Comparison of ENCODE assay signal across 18 cellular contexts in genomic region chr2:72788756-72789155, GRCh38. TPM values are rescaled to one million over a fixed set of nuclear protein-coding genes. Genes with fewer than 3 reads are reported as not detected.
DNase-seq lines count a peak whose midpoint lies in the region; FAIRE-seq and TF ChIP-seq lines count a peak whose summit lies in the region.
"Had no signal": no experiment of that assay in that cellular context is flagged by ENCODE, and none has a peak within 500 bp of the region (broad histone marks: within the 10 kb centered on the region; RNA-seq: fewer than 3 reads in every experiment).

No MANE protein-coding gene starts in this region.

- H3K9ac ChIP-seq in fibroblast of lung (ENCODE audit: insufficient read depth, low read length) (no peak overlapping the region), mesenchymal stem cell (ENCODE audit: low read length) (peak overlapping the region; percentile 41)
- H3K9ac ChIP-seq: BLaER1 treated with 17β-estradiol and CSF1 and Interleukin-3, amounts not matched to agents 10 nM and 100 nM; parathyroid adenoma had no signal

- no peak overlapping the region for H2AK5ac ChIP-seq in mesenchymal stem cell (ENCODE audit: low read length, severe bottlenecking)

- H4K20me1 ChIP-seq in fibroblast of lung (ENCODE audit: control insufficient read depth, extremely low read depth, insufficient read depth, low read length): no peaks in the 10 kb centered on the region
- H4K20me1 ChIP-seq: BLaER1 treated with 17β-estradiol and CSF1 and Interleukin-3, amounts not matched to agents 10 nM and 100 nM had no signal

- H4K8ac ChIP-seq in mesenchymal stem cell (ENCODE audit: low read length): no peak overlapping the region

- CTCF ChIA-PET in RWPE1 (lab: Yijun Ruan, JAX): interaction anchor here (0.6 to 1.0 kb wide), 3 partner anchors 16 to 1511 kb away, joined by 3 to 6 read pairs (median 4); no protein-coding TSS in a partner anchor
- CTCF ChIA-PET in activated CD4-positive, alpha-beta memory T cell treated with anti-CD3 and anti-CD28 coated beads, Interleukin-2, amount 10 ng/mL, durations not matched to agents 7 days and 5 days (lab: Charles Lee): interaction anchor here (0.7 kb wide), 1 partner anchor 105 kb away, joined by 3 read pairs; no protein-coding TSS in a partner anchor

- no peak overlapping the region for H3K23ac ChIP-seq in mesenchymal stem cell (ENCODE audit: low read length in 2 of 2)

- H2BK5ac ChIP-seq in mesenchymal stem cell (ENCODE audit: low read depth, low read length, poor library complexity, severe bottlenecking): no peak overlapping the region

- H3K79me1 ChIP-seq in mesenchymal stem cell (replicated peaks; ENCODE audit: low read length, poor library complexity, severe bottlenecking): peaks cover 25% of the 10 kb centered on the region

- H3K4me1 ChIP-seq in fibroblast of lung (ENCODE audit: control insufficient read depth, extremely low read depth, insufficient read depth, low read length) (peaks cover 3% of the 10 kb centered on the region), mesenchymal stem cell (ENCODE audit: control insufficient read depth, insufficient read depth, low read depth, low read length) (peaks cover 1% of the 10 kb centered on the region)
- H3K4me1 ChIP-seq: parathyroid adenoma had no signal

- TF ChIP-seq CTCF in AG10803 (conservative IDR thresholded peaks at IDR 0.05; ENCODE audit: low read length) (no peak), RWPE1 (conservative IDR thresholded peaks at IDR 0.05; ENCODE audit: low read depth) (no peak), fibroblast of lung (conservative IDR thresholded peaks at IDR 0.05 in 1 of 2, IDR thresholded peaks at IDR 0.05 in 1 of 2; ENCODE audit: low read depth in 1 of 2, low read length in 2 of 2) (no peak), glutamatergic neuron (IDR thresholded peaks at IDR 0.05; ENCODE audit: partially characterized antibody, unreplicated experiment) (no peak)

- peak overlapping the region in 1 of 2 experiments; percentile 28 for H3K4ac ChIP-seq in mesenchymal stem cell (ENCODE audit: low read depth in 1 of 2, low read length in 2 of 2)

- H3K27ac Mint-ChIP-seq in activated CD4-positive, alpha-beta memory T cell treated with anti-CD3 and anti-CD28 coated beads, Interleukin-2, amount 10 ng/mL, durations not matched to agents 7 days and 5 days: no peak overlapping the region
- no peak overlapping the region for H3K27ac Mint-ChIP-seq in glutamatergic neuron (ENCODE audit: unreplicated experiment)
- H3K27ac Mint-ChIP-seq: activated CD4-positive, alpha-beta T cell treated with anti-CD3 and anti-CD28 coated beads, Interleukin-2, amount 10 ng/mL, durations not matched to agents 24 days and 14 days; activated T-cell treated with anti-CD3 and anti-CD28 coated beads, Interleukin-2, amount 50 U/mL, for 72 hours; endodermal cell; T-helper 1 cell treated with Interleukin-12 subunit alpha and Interleukin-12 subunit beta and Interleukin-4 antibody, amounts not matched to agents 30 μg/mL and 1 μg/mL, for 36 hours had no signal

- no peaks in the 10 kb centered on the region for H3K36me3 ChIP-seq in fibroblast of lung (ENCODE audit: control insufficient read depth, insufficient read depth, low read length)
- peaks cover 5 to 6% of the 10 kb centered on the region in 2 experiments for H3K36me3 ChIP-seq in mesenchymal stem cell (ENCODE audit: control insufficient read depth in 1 of 2, insufficient read depth in 2 of 2, low read depth in 1 of 2, low read length in 2 of 2)

- no peaks in the 10 kb centered on the region for H3K79me2 ChIP-seq in fibroblast of lung (ENCODE audit: control insufficient read depth, insufficient read depth, low read length)

- H2BK120ac ChIP-seq in mesenchymal stem cell (ENCODE audit: low read depth, low read length): no peak overlapping the region

- H3K27ac ChIP-seq in RWPE1 (peak overlapping the region; percentile 69), fibroblast of lung (ENCODE audit: insufficient read depth, low read length) (no peak overlapping the region), mesenchymal stem cell (ENCODE audit: low read length, poor library complexity, severe bottlenecking) (no peak overlapping the region)
- H3K27ac ChIP-seq: BLaER1 treated with 17β-estradiol and CSF1 and Interleukin-3, amounts not matched to agents 10 nM and 100 nM; parathyroid adenoma; PC-9 had no signal

- no peak overlapping the region for H3K4me2 ChIP-seq in fibroblast of lung (ENCODE audit: extremely low read depth, insufficient read depth, low read length)
- H3K4me2 ChIP-seq in mesenchymal stem cell (ENCODE audit: low read length, poor library complexity, severe bottlenecking): no peak overlapping the region
- H3K4me2 ChIP-seq: PC-9 had no signal

- H3K4me3 ChIP-seq in AG10803 (ENCODE audit: low read length): no peak overlapping the region
- no peak overlapping the region for H3K4me3 ChIP-seq in fibroblast of lung (replicated peaks in 1 of 4; ENCODE audit: control extremely low read depth in 1 of 4, insufficient read depth in 1 of 4, low read depth in 3 of 4, low read length in 4 of 4)
- H3K4me3 ChIP-seq in mesenchymal stem cell (ENCODE audit: insufficient read depth in 1 of 2, low read depth in 1 of 2, low read length in 2 of 2): peak overlapping the region in 1 of 2 experiments; percentile 11
- H3K4me3 ChIP-seq: BLaER1 treated with 17β-estradiol and CSF1 and Interleukin-3, amounts not matched to agents 10 nM and 100 nM; PC-9 had no signal

- no peak overlapping the region for H3K18ac ChIP-seq in mesenchymal stem cell (ENCODE audit: low read depth in 1 of 2, low read length in 2 of 2)

- peak; percentile 62 for DNase-seq in AG10803 (ENCODE audit: low read depth)
- DNase-seq in RWPE1 (ENCODE audit: low spot score): peak; percentile 43
- peak; percentile 67 to 76 for DNase-seq in fibroblast of lung (ENCODE audit: low read depth in 2 of 2)
- DNase-seq in mesenchymal stem cell: peak; percentile 56
- no peak for DNase-seq in GM19239 (ENCODE audit: insufficient read length, low spot score)
- DNase-seq in activated CD4-positive, alpha-beta memory T cell treated with anti-CD3 and anti-CD28 coated beads, Interleukin-2, amount 10 ng/mL, durations not matched to agents 7 days and 5 days: no peak
- no peak for DNase-seq in stimulated activated CD8-positive, alpha-beta memory T cell treated with anti-CD3 and anti-CD28 coated beads, Interleukin-4, amount 100 ng/mL, for 48 hours
- no peak for DNase-seq in glutamatergic neuron
- DNase-seq: activated CD4-positive, alpha-beta T cell treated with anti-CD3 and anti-CD28 coated beads, Interleukin-2, amount 10 ng/mL, durations not matched to agents 24 days and 14 days; activated T-cell treated with anti-CD3 and anti-CD28 coated beads, Interleukin-2, amount 50 U/mL, for 72 hours; endodermal cell; NCI-H2171 treated with DMSO at 0.1 percent for 48 hours; PC-9; stimulated activated CD4-positive, alpha-beta T cell treated with anti-CD3 and anti-CD28 coated beads, Interleukin-1b, Interleukin-23, amount 100 ng/mL, for 48 hours had no signal

- peaks cover 5% of the 10 kb centered on the region for H3K4me1 Mint-ChIP-seq in activated CD4-positive, alpha-beta memory T cell treated with anti-CD3 and anti-CD28 coated beads, Interleukin-2, amount 10 ng/mL, durations not matched to agents 7 days and 5 days
- no peaks in the 10 kb centered on the region for H3K4me1 Mint-ChIP-seq in glutamatergic neuron (ENCODE audit: low read depth, unreplicated experiment)
- H3K4me1 Mint-ChIP-seq: activated CD4-positive, alpha-beta T cell treated with anti-CD3 and anti-CD28 coated beads, Interleukin-2, amount 10 ng/mL, durations not matched to agents 24 days and 14 days; endodermal cell had no signal

- H2BK12ac ChIP-seq in mesenchymal stem cell (ENCODE audit: low read length in 2 of 2): no peak overlapping the region

- H4K91ac ChIP-seq in mesenchymal stem cell (ENCODE audit: low read length): no peak overlapping the region

- H2BK15ac ChIP-seq in mesenchymal stem cell (ENCODE audit: low read depth, poor library complexity, severe bottlenecking): no peak overlapping the region

- FAIRE-seq in GM19239 (lab: Jason Lieb, UNC): no peak
- FAIRE-seq: H1 had no signal

- peaks cover 5% of the 10 kb centered on the region for H3K9me3 Mint-ChIP-seq in activated CD4-positive, alpha-beta memory T cell treated with anti-CD3 and anti-CD28 coated beads, Interleukin-2, amount 10 ng/mL, durations not matched to agents 7 days and 5 days
- H3K9me3 Mint-ChIP-seq in glutamatergic neuron (ENCODE audit: unreplicated experiment): no peaks in the 10 kb centered on the region
- H3K9me3 Mint-ChIP-seq: activated CD4-positive, alpha-beta T cell treated with anti-CD3 and anti-CD28 coated beads, Interleukin-2, amount 10 ng/mL, durations not matched to agents 24 days and 14 days; T-helper 1 cell treated with Interleukin-12 subunit alpha and Interleukin-12 subunit beta and Interleukin-4 antibody, amounts not matched to agents 30 μg/mL and 1 μg/mL, for 36 hours had no signal

- WGBS in mesenchymal stem cell: 100% methylated on average over 1 of the region's 1 CpG

- POLR2A ChIA-PET in RWPE1 (lab: Yijun Ruan, JAX; ENCODE audit: low non-redundant PET): no interaction called here
- POLR2A ChIA-PET in activated CD4-positive, alpha-beta memory T cell treated with anti-CD3 and anti-CD28 coated beads, Interleukin-2, amount 10 ng/mL, durations not matched to agents 7 days and 5 days (lab: Charles Lee): no interaction called here

- H3K4me3 Mint-ChIP-seq in activated CD4-positive, alpha-beta memory T cell treated with anti-CD3 and anti-CD28 coated beads, Interleukin-2, amount 10 ng/mL, durations not matched to agents 7 days and 5 days: no peak overlapping the region
- H3K4me3 Mint-ChIP-seq in glutamatergic neuron (ENCODE audit: unreplicated experiment): no peak overlapping the region
- H3K4me3 Mint-ChIP-seq: activated CD4-positive, alpha-beta T cell treated with anti-CD3 and anti-CD28 coated beads, Interleukin-2, amount 10 ng/mL, durations not matched to agents 24 days and 14 days; activated T-cell treated with anti-CD3 and anti-CD28 coated beads, Interleukin-2, amount 50 U/mL, for 72 hours; endodermal cell; T-helper 1 cell treated with Interleukin-12 subunit alpha and Interleukin-12 subunit beta and Interleukin-4 antibody, amounts not matched to agents 30 μg/mL and 1 μg/mL, for 36 hours had no signal

- H3K14ac ChIP-seq in mesenchymal stem cell (ENCODE audit: low read length in 2 of 2): no peak overlapping the region

- H3K27me3 Mint-ChIP-seq in activated CD4-positive, alpha-beta memory T cell treated with anti-CD3 and anti-CD28 coated beads, Interleukin-2, amount 10 ng/mL, durations not matched to agents 7 days and 5 days: no peaks in the 10 kb centered on the region
- H3K27me3 Mint-ChIP-seq in glutamatergic neuron (ENCODE audit: unreplicated experiment): no peaks in the 10 kb centered on the region
- H3K27me3 Mint-ChIP-seq: activated CD4-positive, alpha-beta T cell treated with anti-CD3 and anti-CD28 coated beads, Interleukin-2, amount 10 ng/mL, durations not matched to agents 24 days and 14 days had no signal

- no peaks in the 10 kb centered on the region for H3K9me3 ChIP-seq in fibroblast of lung (ENCODE audit: control insufficient read depth, insufficient read depth, low read depth, low read length)
- H3K9me3 ChIP-seq in mesenchymal stem cell (ENCODE audit: control insufficient read depth, low read length): peaks cover 4% of the 10 kb centered on the region

- no peaks in the 10 kb centered on the region for H3K27me3 ChIP-seq in fibroblast of lung (ENCODE audit: control insufficient read depth, insufficient read depth, low read length)
- H3K27me3 ChIP-seq in mesenchymal stem cell (ENCODE audit: control insufficient read depth in 1 of 2, insufficient read depth in 1 of 2, low read length in 2 of 2): no peaks in the 10 kb centered on the region
- H3K27me3 ChIP-seq: BLaER1 treated with 17β-estradiol and CSF1 and Interleukin-3, amounts not matched to agents 10 nM and 100 nM had no signal

- H2AFZ ChIP-seq in fibroblast of lung (ENCODE audit: low read length) (no peak overlapping the region), mesenchymal stem cell (ENCODE audit: low read depth, low read length) (no peak overlapping the region)
- H2AFZ ChIP-seq: parathyroid adenoma, PC-9 had no signal

- H3K36me3 Mint-ChIP-seq in activated CD4-positive, alpha-beta memory T cell treated with anti-CD3 and anti-CD28 coated beads, Interleukin-2, amount 10 ng/mL, durations not matched to agents 7 days and 5 days (ENCODE audit: low read depth): peaks cover 4% of the 10 kb centered on the region
- peaks cover 8% of the 10 kb centered on the region for H3K36me3 Mint-ChIP-seq in glutamatergic neuron (ENCODE audit: unreplicated experiment)

RNA-seq across cellular contexts. Expression of gene EXOC6B, which starts 37.1 kb away (rescaled TPM):
- total RNA-seq in fibroblast of lung (25.9 and 36.5 TPM in 2 replicates), glutamatergic neuron (ENCODE audit: unreplicated experiment) (34.5 TPM)
- polyA plus RNA-seq in fibroblast of lung: 24.9 and 26.3 TPM in 2 replicates
- polyA plus RNA-seq in fibroblast of lung (2012): 17.4 and 18.0 TPM in 2 replicates
- polyA minus RNA-seq in fibroblast of lung (ENCODE audit: low replicate concordance): 37.0 and 56.5 TPM in 2 replicates
- 23.5 TPM for polyA plus RNA-seq in mesenchymal stem cell (2013, experiment 1 of 2)
- polyA plus RNA-seq in mesenchymal stem cell (2013, experiment 2 of 2): 22.0 TPM
- 10 to 100 TPM; 18.7 to 24.2 TPM for total RNA-seq in activated CD4-positive, alpha-beta memory T cell treated with anti-CD3 and anti-CD28 coated beads, Interleukin-2, amount 10 ng/mL, durations not matched to agents 7 days and 5 days

Comparison
In these comparisons a context has a peak if more than half of its experiments do, and no peak if none do; other contexts are left out.
1. DNase-seq: peak in AG10803 (single experiment), RWPE1 (single experiment), fibroblast of lung (2 of 2) and mesenchymal stem cell (single experiment); none in GM19239 (single experiment), activated CD4-positive, alpha-beta memory T cell treated with anti-CD3 and anti-CD28 coated beads, Interleukin-2, amount 10 ng/mL, durations not matched to agents 7 days and 5 days (single experiment), stimulated activated CD8-positive, alpha-beta memory T cell treated with anti-CD3 and anti-CD28 coated beads, Interleukin-4, amount 100 ng/mL, for 48 hours (single experiment) and glutamatergic neuron (single experiment).